In genomic region chr15:44736261-44736765, GRCh38 we compare ENCODE assay signal across 8 cellular contexts. TPM values are rescaled to one million over a fixed set of nuclear protein-coding genes. Genes with fewer than 3 reads are reported as not detected.
DNase-seq lines count a peak whose midpoint lies in the region; ATAC-seq and TF ChIP-seq lines count a peak whose summit lies in the region.

TRIM69 (plus strand) TSS chr15:44736528; CDS start chr15:44736705, 177 bp downstream.

- peaks cover 4% of the 10 kb centered on the region; the same call in 1 of the 2 replicates for H3K9me1 ChIP-seq in IMR-90 (ENCODE audit: insufficient read depth, low read length)

- H3K9me3 ChIP-seq in IMR-90 (ENCODE audit: control insufficient read depth, insufficient read depth, low read length) (no peaks in the 10 kb centered on the region), esophagus (ENCODE audit: control insufficient read depth in 2 of 2, insufficient read depth in 1 of 2, low read depth in 1 of 2, low read length in 1 of 2) (no peaks in the 10 kb centered on the region)

- no peaks in the 10 kb centered on the region for H4K20me1 ChIP-seq in IMR-90 (ENCODE audit: insufficient read depth, low read length)

- H3K4me1 Mint-ChIP-seq in progenitor cell of endocrine pancreas (ENCODE audit: low read depth), result peaks cover 5% of the 10 kb centered on the region

- no peak for TF ChIP-seq POLR2A in IMR-90 (IDR thresholded peaks at IDR 0.05; ENCODE audit: low read depth, low read length)

- H3K4me3 ChIP-seq in GM12865 (ENCODE audit: low read depth, low read length) (peak within 1 kb of the TSS; percentile 51), IMR-90 (ENCODE audit: insufficient read depth, low read depth, low read length) (no peak within 1 kb of the TSS), esophagus (ENCODE audit: low read depth in 1 of 2, low read length in 2 of 2) (no peak within 1 kb of the TSS)

- peaks cover 5% of the 10 kb centered on the region for H3K36me3 Mint-ChIP-seq in progenitor cell of endocrine pancreas (ENCODE audit: insufficient read depth)

- peak within 1 kb of the TSS; percentile 44 for H2AK9ac ChIP-seq in IMR-90 (replicated peaks; ENCODE audit: low read depth, low read length, poor library complexity)

- H4K8ac ChIP-seq in IMR-90 (ENCODE audit: low read depth in 2 of 2, low read length in 2 of 2), result peak within 1 kb of the TSS; percentile 1 to 53; a peak in 2 of 4 replicates

- H3K9ac ChIP-seq in IMR-90 (ENCODE audit: low read depth, low read length), result 0 out of 2 replicates have a peak within 1 kb of the TSS, but pooled peaks have one; percentile 42

- peak within 1 kb of the TSS; percentile 23; the same call in 1 of the 2 replicates for H3K4me2 ChIP-seq in IMR-90 (ENCODE audit: low read depth, low read length)

- intact Hi-C loops in IMR-90 (cut with micrococcal nuclease), result loop anchor here (5.0 kb wide), 1 partner anchor 144 kb away; no protein-coding TSS in a partner anchor

- no TSS peak for BruUV-seq in IMR-90 (replicated peaks; lab: Mats Ljungman, UMichigan)

- H3K56ac ChIP-seq in IMR-90 (ENCODE audit: extremely low read depth, insufficient read depth, low read length), result no peak within 1 kb of the TSS

- H3K27ac Mint-ChIP-seq in progenitor cell of endocrine pancreas, result no peak within 1 kb of the TSS

- peaks cover 3% of the 10 kb centered on the region; the same call in 1 of the 2 replicates for H3K36me3 ChIP-seq in IMR-90 (ENCODE audit: control insufficient read depth, insufficient read depth, low read length)
- H3K36me3 ChIP-seq in esophagus (ENCODE audit: control insufficient read depth in 2 of 2, insufficient read depth in 2 of 2, low read length in 1 of 2), result no peaks in the 10 kb centered on the region

- no peak for ATAC-seq in IMR-90 (ENCODE audit: low read depth)
- ATAC-seq in HG03439 (IDR thresholded peaks at IDR 0.05; ENCODE audit: unreplicated experiment), result no peak
- no peak for ATAC-seq in GM21390 (IDR thresholded peaks at IDR 0.05; ENCODE audit: unreplicated experiment)

- peak within 1 kb of the TSS; percentile 56; the same call in 1 of the 2 replicates for H3K23ac ChIP-seq in IMR-90 (ENCODE audit: low read depth, low read length)

- TF ChIP-seq CTCF in GM12865 (IDR thresholded peaks at IDR 0.05; ENCODE audit: insufficient read depth, low read depth, low read length, missing control alignments) (no peak), IMR-90 (conservative IDR thresholded peaks at IDR 0.05; ENCODE audit: low read depth, low read length) (no peak), progenitor cell of endocrine pancreas (IDR thresholded peaks at IDR 0.05; ENCODE audit: unreplicated experiment) (no peak)

- peak within 1 kb of the TSS; percentile 22; the same call in 1 of the 2 replicates for H3K4ac ChIP-seq in IMR-90 (ENCODE audit: low read depth, low read length)

- H2BK20ac ChIP-seq in IMR-90 (ENCODE audit: low read depth, low read length), result no peak within 1 kb of the TSS; the same call in 1 of the 2 replicates

- H3K4me1 ChIP-seq in IMR-90 (ENCODE audit: control insufficient read depth, insufficient read depth, low read length), result peaks cover 6% of the 10 kb centered on the region
- H3K4me1 ChIP-seq in esophagus (ENCODE audit: control insufficient read depth in 2 of 2, insufficient read depth in 2 of 2, low read length in 1 of 2), result no peaks in the 10 kb centered on the region

- H3K9me3 Mint-ChIP-seq in progenitor cell of endocrine pancreas (ENCODE audit: low read depth), result no peaks in the 10 kb centered on the region

- no CpG with 5 or more reads among the region's 3 CpGs for WGBS in IMR-90 (ENCODE audit: extremely low coverage in 2 of 2, insufficient read length in 1 of 2), 2 experiments
- WGBS in esophagus, 2 donors, result 74% methylated on average over 3 of the region's 3 CpGs

- POLR2A ChIA-PET in IMR-90 (lab: Charles Lee; ENCODE audit: unreplicated experiment), result interaction anchor here (1.2 to 1.8 kb wide), 2 partner anchors 25 to 73 kb away, joined by 5 to 7 read pairs; partner anchors contain the start of genes B2M, PATL2 and SPG11

- H3K27ac ChIP-seq in IMR-90 (ENCODE audit: insufficient read depth, low read length) (no peak within 1 kb of the TSS), esophagus (ENCODE audit: low read depth in 2 of 2, low read length in 1 of 2) (peak within 1 kb of the TSS; percentile 24 to 64)

- H3K18ac ChIP-seq in IMR-90 (ENCODE audit: low read depth, low read length), result peak within 1 kb of the TSS; percentile 24; the same call in 1 of the 2 replicates

- dilution Hi-C loops in IMR-90 (cut with HindIII; ENCODE audit: low sequenced_read_pairs, unreplicated experiment), result no loop called here

- DNase-seq in GM12865 (ENCODE audit: low read depth) (no peak), IMR-90 (no peak), progenitor cell of endocrine pancreas (ENCODE audit: low spot score, unreplicated experiment) (no peak), activated gamma-delta T cell treated with Interleukin-2 at 50 U/mL for 16 hours (no peak), amygdala (lab: John Stamatoyannopoulos, UW) (no peak)

- H3K27me3 Mint-ChIP-seq in progenitor cell of endocrine pancreas, result peaks cover 4% of the 10 kb centered on the region

- no peak within 1 kb of the TSS for H3K4me3 Mint-ChIP-seq in progenitor cell of endocrine pancreas (ENCODE audit: low read depth)

- CTCF ChIA-PET in IMR-90 (lab: Yijun Ruan, JAX), result interaction anchor here (0.6 to 2.7 kb wide), 8 partner anchors 16 to 159 kb away, joined by 3 to 16 read pairs (median 4); partner anchors contain the start of gene SPG11

- H3K27me3 ChIP-seq in IMR-90 (ENCODE audit: control insufficient read depth, insufficient read depth, low read length) (no peaks in the 10 kb centered on the region), esophagus (ENCODE audit: control insufficient read depth in 1 of 2, insufficient read depth in 2 of 2, low read length in 2 of 2) (no peaks in the 10 kb centered on the region)

- H2BK15ac ChIP-seq in IMR-90 (ENCODE audit: low read depth, low read length), result peak within 1 kb of the TSS; percentile 23; the same call in 1 of the 3 replicates

- H2AFZ ChIP-seq in IMR-90 (replicated peaks; ENCODE audit: low read length, poor library complexity), result peak within 1 kb of the TSS; percentile 76

- H2BK120ac ChIP-seq in IMR-90 (ENCODE audit: low read depth, low read length), result peak within 1 kb of the TSS; percentile 32

- in situ Hi-C loops in IMR-90 (cut with MboI; ENCODE audit: low sequenced_read_pairs), result loop anchor here (5.0 kb wide), 2 partner anchors 69 to 154 kb away; no protein-coding TSS in a partner anchor

- H3K14ac ChIP-seq in IMR-90 (replicated peaks; ENCODE audit: low read depth, low read length), result peak within 1 kb of the TSS; percentile 62; the same call in 1 of the 2 replicates

- 0 out of 4 replicates have a peak, but pooled peaks cover 0 to 7% of the 10 kb centered on the region in 2 experiments for H3K79me1 ChIP-seq in IMR-90 (ENCODE audit: low read depth in 1 of 2, low read length in 2 of 2)

- peak within 1 kb of the TSS; percentile 7 for H2BK5ac ChIP-seq in IMR-90 (ENCODE audit: low read depth, low read length, poor library complexity, severe bottlenecking)

- peak within 1 kb of the TSS; percentile 2; the same call in 1 of the 2 replicates for H4K91ac ChIP-seq in IMR-90 (ENCODE audit: insufficient read depth, low read depth, low read length)

- TF ChIP-seq RAD21 in IMR-90 (IDR thresholded peaks at IDR 0.05; ENCODE audit: low read length), result no peak

- H2AK5ac ChIP-seq in IMR-90 (ENCODE audit: low read depth, low read length), result no peak within 1 kb of the TSS

- peak within 1 kb of the TSS; percentile 5; the same call in 1 of the 2 replicates for H4K5ac ChIP-seq in IMR-90 (ENCODE audit: low read depth, low read length)

TF ChIP-seq in IMR-90, 13 proteins besides CTCF, POLR2A, EP300 and RAD21:
- TF ChIP-seq CHD1 (IDR thresholded peaks at IDR 0.05; ENCODE audit: low read depth, low read length) (no peak), NFE2L2 (IDR thresholded peaks at IDR 0.05; ENCODE audit: low read depth, low read length) (no peak), RFX5 (IDR thresholded peaks at IDR 0.05; ENCODE audit: low read depth, low read length) (no peak), ELK1 (IDR thresholded peaks at IDR 0.05; ENCODE audit: borderline replicate concordance, low read depth, low read length) (no peak), MAFK (IDR thresholded peaks at IDR 0.05; ENCODE audit: low read depth, low read length) (no peak), FOS (IDR thresholded peaks at IDR 0.05; ENCODE audit: low read depth, low read length) (no peak), SMC3 (IDR thresholded peaks at IDR 0.05; ENCODE audit: low read depth, low read length) (no peak), USF2 (IDR thresholded peaks at IDR 0.05; ENCODE audit: low read depth, low read length) (no peak), BHLHE40 (IDR thresholded peaks at IDR 0.05; ENCODE audit: low read depth, low read length) (no peak), CEBPB (IDR thresholded peaks at IDR 0.05; ENCODE audit: low read depth, low read length) (no peak), MAZ (IDR thresholded peaks at IDR 0.05; ENCODE audit: borderline replicate concordance, low read depth, low read length) (no peak), RCOR1 (IDR thresholded peaks at IDR 0.05; ENCODE audit: insufficient replicate concordance, low read length) (no peak), MXI1 (IDR thresholded peaks at IDR 0.05; ENCODE audit: borderline replicate concordance, low read depth, low read length) (no peak)

RNA-seq across cellular contexts. Expression of gene TRIM69, which starts in this region (rescaled TPM):
- total RNA-seq in IMR-90 (2012; rRNA removed), result 7.7 and 8.1 TPM in 2 replicates
- 4.5 and 5.3 TPM in 2 replicates for polyA plus RNA-seq in IMR-90 (2012; rRNA removed)
- polyA plus RNA-seq in IMR-90 (2012; cell fraction: cytosol; rRNA removed), result 6.3 and 7.1 TPM in 2 replicates
- 3.0 and 5.7 TPM in 2 replicates for polyA plus RNA-seq in IMR-90 (2012; cell fraction: nucleus; rRNA removed; ENCODE audit: low replicate concordance)
- 10 to 100 TPM in 1 of 2 donors, 1 to 10 TPM in 1; 9.4 to 11.1 TPM for polyA plus RNA-seq in esophagus
- 12.1 and 18.2 TPM in 2 replicates for total RNA-seq in progenitor cell of endocrine pancreas
